28 cellular contexts compared by ENCODE assay signal in genomic region chr9:38358390-38359296, GRCh38. TPM values are rescaled to one million over a fixed set of nuclear protein-coding genes. Genes with fewer than 3 reads are reported as not detected.
A peak's percentile ranks its signal among the peaks of the same experiment; 100 is the strongest.
DNase-seq lines count a peak whose midpoint lies in the region; ATAC-seq, FAIRE-seq and TF ChIP-seq lines count a peak whose summit lies in the region.
"Had no signal": no experiment of that assay in that cellular context is flagged by ENCODE, and none has a peak within 500 bp of the region (broad histone marks: within the 10 kb centered on the region; RNA-seq: fewer than 3 reads in every experiment).

No MANE protein-coding gene starts in this region.

- H3K36me3 Mint-ChIP-seq in HFFc6 (ENCODE audit: low read depth) (no peaks in the 10 kb centered on the region), endodermal cell (ENCODE audit: low read depth) (no peaks in the 10 kb centered on the region)
- no peaks in the 10 kb centered on the region for H3K36me3 Mint-ChIP-seq in CD8-positive, alpha-beta memory T cell
- H3K36me3 Mint-ChIP-seq: activated naive CD4-positive, alpha-beta T cell treated with anti-CD3 and anti-CD28 coated beads, Interleukin-2, amount 10 ng/mL, durations not matched to agents 7 days and 5 days had no signal

- H3K36me3 ChIP-seq in adipocyte (ENCODE audit: control insufficient read depth, insufficient read depth, low read length, severe bottlenecking) (no peaks in the 10 kb centered on the region), HepG2 (replicated peaks in 1 of 2; ENCODE audit: control insufficient read depth in 1 of 2, insufficient read depth in 2 of 2, low read length in 2 of 2) (no peaks in the 10 kb centered on the region), suprapubic skin (no peaks in the 10 kb centered on the region), endodermal cell (ENCODE audit: control insufficient read depth, insufficient read depth, low read length) (no peaks in the 10 kb centered on the region)
- H3K36me3 ChIP-seq in CD8-positive, alpha-beta memory T cell (ENCODE audit: insufficient read depth, low read length): no peaks in the 10 kb centered on the region
- H3K36me3 ChIP-seq: BE2C, esophagus squamous epithelium, gastroesophageal sphincter, left lung, Peyer's patch, stomach, upper lobe of right lung had no signal

- ATAC-seq in HepG2 (peak; percentile 72), GM18870 (IDR thresholded peaks at IDR 0.05; ENCODE audit: unreplicated experiment) (no peak)
- ATAC-seq: activated T-cell treated with anti-CD3 and anti-CD28 coated beads, Interleukin-2, amount 50 U/mL, for 4 hours; gastroesophageal sphincter; left lung; psoas muscle; upper lobe of right lung had no signal

- H3K4me3 Mint-ChIP-seq in HFFc6 (no peak overlapping the region), endodermal cell (no peak overlapping the region)
- H3K4me3 Mint-ChIP-seq in CD8-positive, alpha-beta memory T cell: no peak overlapping the region
- H3K4me3 Mint-ChIP-seq: activated B cell treated with CpG ODN at 0.5 μM for 24 hours; activated CD4-positive, alpha-beta memory T cell treated with anti-CD3 and anti-CD28 coated beads, Interleukin-2, amount 10 ng/mL, durations not matched to agents 7 days and 5 days; activated naive CD4-positive, alpha-beta T cell treated with anti-CD3 and anti-CD28 coated beads, Interleukin-2, amount 10 ng/mL, durations not matched to agents 7 days and 5 days; activated T-cell treated with anti-CD3 and anti-CD28 coated beads, Interleukin-2, amount 50 U/mL, for 4 hours had no signal

- TF ChIP-seq POLR2A in HepG2 (IDR thresholded peaks at IDR 0.05; ENCODE audit: insufficient read depth in 1 of 2, low read depth in 2 of 2, low read length in 2 of 2) (no peak), suprapubic skin (IDR thresholded peaks at IDR 0.05) (no peak)

- no peak overlapping the region for H3K27ac Mint-ChIP-seq in HFFc6
- no peak overlapping the region for H3K27ac Mint-ChIP-seq in endodermal cell
- no peak overlapping the region for H3K27ac Mint-ChIP-seq in CD8-positive, alpha-beta memory T cell
- H3K27ac Mint-ChIP-seq: activated B cell treated with CpG ODN at 0.5 μM for 24 hours; activated CD4-positive, alpha-beta memory T cell treated with anti-CD3 and anti-CD28 coated beads, Interleukin-2, amount 10 ng/mL, durations not matched to agents 7 days and 5 days; activated naive CD4-positive, alpha-beta T cell treated with anti-CD3 and anti-CD28 coated beads, Interleukin-2, amount 10 ng/mL, durations not matched to agents 7 days and 5 days had no signal

- H3K4me1 Mint-ChIP-seq in HFFc6 (ENCODE audit: low read depth): peaks cover 10% of the 10 kb centered on the region
- H3K4me1 Mint-ChIP-seq in endodermal cell: peaks cover 56% of the 10 kb centered on the region
- H3K4me1 Mint-ChIP-seq in CD8-positive, alpha-beta memory T cell: peaks cover 0 to 4% (median 0%) of the 10 kb centered on the region in 3 donors

- no peak overlapping the region for H2AFZ ChIP-seq in HepG2 (ENCODE audit: low read length)

- H3K9me3 ChIP-seq in adipocyte (ENCODE audit: control insufficient read depth, low read length) (no peaks in the 10 kb centered on the region), HepG2 (ENCODE audit: low read length) (no peaks in the 10 kb centered on the region), suprapubic skin (no peaks in the 10 kb centered on the region), endodermal cell (ENCODE audit: control insufficient read depth, low read length) (peaks cover 6% of the 10 kb centered on the region)
- no peaks in the 10 kb centered on the region for H3K9me3 ChIP-seq in CD8-positive, alpha-beta memory T cell (ENCODE audit: low read length)
- H3K9me3 ChIP-seq: BE2C, esophagus squamous epithelium, gastroesophageal sphincter, left lung, Peyer's patch, psoas muscle, SK-N-SH, stomach, upper lobe of right lung had no signal

- no peaks in the 10 kb centered on the region for H3K79me2 ChIP-seq in HepG2 (ENCODE audit: insufficient read depth, low read length)

- CTCF ChIA-PET in HepG2 (lab: Yijun Ruan, JAX; ENCODE audit: low intra/inter-chr PET ratio, low total read pairs): no interaction called here
- CTCF ChIA-PET in CD8-positive, alpha-beta memory T cell (lab: Charles Lee): no interaction called here

- FAIRE-seq in HepG2 (lab: Jason Lieb, UNC): no peak

- no peaks in the 10 kb centered on the region for H3K9me3 Mint-ChIP-seq in HFFc6
- H3K9me3 Mint-ChIP-seq in endodermal cell: peaks cover 4% of the 10 kb centered on the region
- no peaks in the 10 kb centered on the region for H3K9me3 Mint-ChIP-seq in CD8-positive, alpha-beta memory T cell
- H3K9me3 Mint-ChIP-seq: activated B cell treated with CpG ODN at 0.5 μM for 24 hours; activated CD4-positive, alpha-beta memory T cell treated with anti-CD3 and anti-CD28 coated beads, Interleukin-2, amount 10 ng/mL, durations not matched to agents 7 days and 5 days; activated naive CD4-positive, alpha-beta T cell treated with anti-CD3 and anti-CD28 coated beads, Interleukin-2, amount 10 ng/mL, durations not matched to agents 7 days and 5 days; activated T-cell treated with anti-CD3 and anti-CD28 coated beads, Interleukin-2, amount 50 U/mL, for 4 hours had no signal

- WGBS in HepG2 (ENCODE audit: low lambda C conversion rate): 8% methylated on average over 7 of the region's 9 CpGs
- 94% methylated on average over 7 of the region's 9 CpGs for WGBS in suprapubic skin
- 78 to 91% methylated on average over 7 to 9 of the region's 9 CpGs for WGBS in endodermal cell (ENCODE audit: insufficient coverage in 1 of 2, insufficient read length in 1 of 2), 2 experiments

- H3K4me1 ChIP-seq in adipocyte (ENCODE audit: control insufficient read depth, insufficient read depth, low read length) (peaks cover 29% of the 10 kb centered on the region), HepG2 (ENCODE audit: insufficient read depth, low read length) (peaks cover 71% of the 10 kb centered on the region), suprapubic skin (peaks cover 3% of the 10 kb centered on the region), endodermal cell (ENCODE audit: control insufficient read depth, insufficient read depth, low read length) (peaks cover 21% of the 10 kb centered on the region)
- no peaks in the 10 kb centered on the region for H3K4me1 ChIP-seq in CD8-positive, alpha-beta memory T cell (ENCODE audit: insufficient read depth, low read length)
- H3K4me1 ChIP-seq: BE2C, Peyer's patch, psoas muscle, upper lobe of right lung had no signal

- H3K27me3 ChIP-seq in adipocyte (replicated peaks; ENCODE audit: control insufficient read depth, insufficient read depth, low read length): no peaks in the 10 kb centered on the region
- no peaks in the 10 kb centered on the region for H3K27me3 ChIP-seq in HepG2 (ENCODE audit: control insufficient read depth in 1 of 2, insufficient read depth in 2 of 2, low read length in 2 of 2)
- H3K27me3 ChIP-seq in suprapubic skin: no peaks in the 10 kb centered on the region
- H3K27me3 ChIP-seq in endodermal cell (ENCODE audit: control insufficient read depth, insufficient read depth, low read length, poor library complexity, severe bottlenecking): no peaks in the 10 kb centered on the region
- H3K27me3 ChIP-seq in CD8-positive, alpha-beta memory T cell (ENCODE audit: insufficient read depth, low read length, poor library complexity, severe bottlenecking): no peaks in the 10 kb centered on the region
- H3K27me3 ChIP-seq: BE2C, esophagus squamous epithelium, gastroesophageal sphincter, left lung, Peyer's patch, stomach, upper lobe of right lung had no signal

- no peak for TF ChIP-seq EP300 in HepG2 (IDR thresholded peaks at IDR 0.05; ENCODE audit: low read depth in 2 of 2, low read length in 2 of 2)
- no peak for TF ChIP-seq EP300 in HepG2 (CRISPR knock-in tag; IDR thresholded peaks at IDR 0.05; ENCODE audit: borderline replicate concordance)
- TF ChIP-seq EP300 in suprapubic skin (IDR thresholded peaks at IDR 0.05): no peak

- H3K4me3 ChIP-seq in adipocyte (ENCODE audit: low read length): no peak overlapping the region
- peak overlapping the region in 1 of 3 experiments; percentile 9; a peak in 1 of 6 replicates for H3K4me3 ChIP-seq in HepG2 (replicated peaks in 1 of 3; ENCODE audit: insufficient read depth in 1 of 3, low read depth in 2 of 3, low read length in 3 of 3)
- H3K4me3 ChIP-seq in suprapubic skin: no peak overlapping the region
- H3K4me3 ChIP-seq in endodermal cell (ENCODE audit: low read length): no peak overlapping the region
- no peak overlapping the region for H3K4me3 ChIP-seq in CD8-positive, alpha-beta memory T cell (ENCODE audit: low read length)
- H3K4me3 ChIP-seq: esophagus squamous epithelium, gastroesophageal sphincter, left lung, Peyer's patch, psoas muscle, stomach, upper lobe of right lung had no signal

- no peaks in the 10 kb centered on the region for H4K20me1 ChIP-seq in HepG2 (ENCODE audit: insufficient read depth, low read length)

- in situ Hi-C loops in HepG2 (cut with HindIII; ENCODE audit: extremely low pct_ligation_motif_present, low pct_unique_long_range_greater_than_20kb): loop anchor here (10.0 to 25.0 kb wide), 2 partner anchors 454 to 871 kb away; partner anchors contain the start of genes POLR1E and SLC25A51

- no peak overlapping the region for H3K9ac ChIP-seq in adipocyte (ENCODE audit: low read length)
- H3K9ac ChIP-seq in HepG2 (ENCODE audit: insufficient read depth, low read depth, low read length): no peak overlapping the region
- H3K9ac ChIP-seq in endodermal cell (ENCODE audit: extremely low read depth, low read length, poor library complexity, severe bottlenecking): no peak overlapping the region
- H3K9ac ChIP-seq: SK-N-SH had no signal

- H3K27ac ChIP-seq in HepG2 (ENCODE audit: extremely low read length, insufficient read depth, low read length): peak overlapping the region; percentile 63
- no peak overlapping the region for H3K27ac ChIP-seq in suprapubic skin
- no peak overlapping the region for H3K27ac ChIP-seq in endodermal cell (ENCODE audit: low read depth, low read length)
- H3K27ac ChIP-seq in CD8-positive, alpha-beta memory T cell (ENCODE audit: low read depth, low read length): no peak overlapping the region
- H3K27ac ChIP-seq: esophagus squamous epithelium, gastroesophageal sphincter, HL-60, left lung, Peyer's patch, psoas muscle, stomach, upper lobe of right lung had no signal

- H3K27me3 Mint-ChIP-seq in HFFc6 (ENCODE audit: insufficient read depth): peaks cover 17% of the 10 kb centered on the region
- H3K27me3 Mint-ChIP-seq in endodermal cell (ENCODE audit: insufficient read depth): peaks cover 20% of the 10 kb centered on the region
- H3K27me3 Mint-ChIP-seq in CD8-positive, alpha-beta memory T cell: peaks cover 3% of the 10 kb centered on the region in 2 donors
- H3K27me3 Mint-ChIP-seq: activated CD4-positive, alpha-beta memory T cell treated with anti-CD3 and anti-CD28 coated beads, Interleukin-2, amount 10 ng/mL, durations not matched to agents 7 days and 5 days had no signal

- intact Hi-C loops in HepG2 (cut with micrococcal nuclease; ENCODE audit: unreplicated experiment): no loop called here

- TF ChIP-seq CTCF in HFFc6 (IDR thresholded peaks at IDR 0.05) (no peak), HepG2 (CRISPR knock-in tag; IDR thresholded peaks at IDR 0.05) (no peak), suprapubic skin (IDR thresholded peaks at IDR 0.05) (no peak), endodermal cell (conservative IDR thresholded peaks at IDR 0.05) (no peak)

- POLR2A ChIA-PET in HepG2 (lab: Yijun Ruan, JAX): interaction anchor here (0.9 kb wide), 1 partner anchor 17 kb away, joined by 4 read pairs; no protein-coding TSS in a partner anchor
- POLR2A ChIA-PET in CD8-positive, alpha-beta memory T cell (lab: Charles Lee): no interaction called here

- peak; percentile 11 for DNase-seq in HFFc6
- peak; percentile 17 for DNase-seq in adipocyte (ENCODE audit: low read depth)
- DNase-seq in HepG2 (ENCODE audit: low spot score): peak; percentile 24
- peak; percentile 34 to 66 for DNase-seq in suprapubic skin (ENCODE audit: low spot score in 2 of 2)
- no peak for DNase-seq in endodermal cell
- no peak for DNase-seq in CD8-positive, alpha-beta memory T cell
- DNase-seq: activated B cell treated with CpG ODN at 0.5 μM for 24 hours; activated CD4-positive, alpha-beta memory T cell treated with anti-CD3 and anti-CD28 coated beads, Interleukin-2, amount 10 ng/mL, durations not matched to agents 7 days and 5 days; activated naive CD4-positive, alpha-beta T cell treated with anti-CD3 and anti-CD28 coated beads, Interleukin-2, amount 10 ng/mL, durations not matched to agents 7 days and 5 days; activated T-cell treated with anti-CD3 and anti-CD28 coated beads, Interleukin-2, amount 50 U/mL, for 4 hours; anterior cingulate cortex; BE2C; Calu3; cerebellar nuclear complex; effector memory CD4-positive, alpha-beta T cell; esophagus squamous epithelium; left lung; NCI-H187 treated with DMSO at 0.1 percent for 48 hours; NCI-H446; psoas muscle; SK-N-SH; stimulated activated CD4-positive, alpha-beta T cell treated with anti-CD3 and anti-CD28 coated beads, Interleukin-4, amount 100 ng/mL, for 24 hours; stomach; upper lobe of right lung had no signal

- peak overlapping the region; percentile 62 for H3K4me2 ChIP-seq in HepG2 (ENCODE audit: low read depth, low read length)
- H3K4me2 ChIP-seq: SK-N-SH had no signal

- TF ChIP-seq RAD21 in HepG2 (CRISPR knock-in tag; IDR thresholded peaks at IDR 0.05): no peak

- no TSS peak for BruUV-seq in HepG2 (replicated peaks; lab: Mats Ljungman, UMichigan)

RNA-seq across cellular contexts. Expression of gene ALDH1B1, which starts 33.9 kb away (rescaled TPM):
- total RNA-seq in HFFc6 (2021; fragmentation: NEBNext Ultra II Directional; extraction: Animal tissue kit (Norgen Biotek cat#: 25700)): 10 to 100 TPM; 34.5 to 42.0 (median 37.2) TPM
- total RNA-seq in HepG2 (2016; rRNA removed; fragmentation: Illumina TruSeq; extraction: Trizol): 125 and 159 TPM in 2 replicates
- total RNA-seq in HepG2 (2016; cell fraction: cytosol; rRNA removed; fragmentation: Illumina TruSeq; extraction: Trizol; ENCODE audit: low read depth): 11.5 TPM in 2 replicates
- total RNA-seq in HepG2 (2016; cell fraction: insoluble cytoplasmic fraction; rRNA removed; fragmentation: Illumina TruSeq; extraction: Trizol): 126 and 146 TPM in 2 replicates
- 48.8 and 50.7 TPM in 2 replicates for total RNA-seq in HepG2 (2016; cell fraction: membrane; rRNA removed; fragmentation: Illumina TruSeq; extraction: Trizol)
- total RNA-seq in HepG2 (2016; cell fraction: nucleus; rRNA removed; fragmentation: Illumina TruSeq; extraction: Trizol): 50.9 and 56.2 TPM in 2 replicates
- 45.1 and 49.5 TPM in 2 replicates for polyA plus RNA-seq in HepG2 (2011; rRNA removed)
- 39.2 and 42.4 TPM in 2 replicates for polyA plus RNA-seq in HepG2 (2011; cell fraction: cytosol; rRNA removed)
- 15.7 and 19.6 TPM in 2 replicates for polyA plus RNA-seq in HepG2 (2011; cell fraction: nucleus; rRNA removed)
- polyA plus RNA-seq in HepG2 (2012): 51.6 and 52.8 TPM in 2 replicates
- polyA plus RNA-seq in HepG2 (2016; cell fraction: cytosol; fragmentation: Illumina TruSeq; extraction: Trizol; ENCODE audit: low read depth): 7.5 and 7.7 TPM in 2 replicates
- polyA plus RNA-seq in HepG2 (2016; cell fraction: insoluble cytoplasmic fraction; fragmentation: Illumina TruSeq; extraction: Trizol; ENCODE audit: low read depth): 131 and 144 TPM in 2 replicates
- polyA plus RNA-seq in HepG2 (2016; cell fraction: membrane; fragmentation: Illumina TruSeq; extraction: Trizol; ENCODE audit: low read depth): 23.3 and 23.6 TPM in 2 replicates
- polyA plus RNA-seq in HepG2 (2016; cell fraction: nucleus; fragmentation: Illumina TruSeq; extraction: Trizol; ENCODE audit: insufficient read depth, low read depth): 57.5 and 58.3 TPM in 2 replicates
- polyA minus RNA-seq in HepG2 (2011; rRNA and poly(A)+ RNA removed; ENCODE audit: low replicate concordance): 58.5 and 119 TPM in 2 replicates
- polyA minus RNA-seq in HepG2 (2011; cell fraction: cytosol; rRNA and poly(A)+ RNA removed): 51.9 and 56.8 TPM in 2 replicates
- polyA minus RNA-seq in HepG2 (2011; cell fraction: nucleus; rRNA and poly(A)+ RNA removed): 20.2 and 23.6 TPM in 2 replicates
- total RNA-seq in suprapubic skin: 1 to 10 TPM; 2.2 to 4.3 (median 3.4) TPM
- 10 to 100 TPM; 47.7 to 59.9 TPM for total RNA-seq in endodermal cell
- 22.3 TPM for polyA plus RNA-seq in endodermal cell (2013, experiment 1 of 2)
- 20.0 TPM for polyA plus RNA-seq in endodermal cell (2013, experiment 2 of 2)
- total RNA-seq in CD8-positive, alpha-beta memory T cell: 10 to 100 TPM; 25.1 to 27.6 TPM
- polyA plus RNA-seq in CD8-positive, alpha-beta memory T cell: 13.9 TPM

Comparison
In these comparisons a context has a peak if more than half of its experiments do, and no peak if none do; other contexts are left out.
1. DNase-seq: peak in HFFc6 (single experiment), adipocyte (single experiment), HepG2 (single experiment) and suprapubic skin (2 of 2); none in endodermal cell (single experiment) and CD8-positive, alpha-beta memory T cell (0 of 5).